In the genomic region with DNA sequence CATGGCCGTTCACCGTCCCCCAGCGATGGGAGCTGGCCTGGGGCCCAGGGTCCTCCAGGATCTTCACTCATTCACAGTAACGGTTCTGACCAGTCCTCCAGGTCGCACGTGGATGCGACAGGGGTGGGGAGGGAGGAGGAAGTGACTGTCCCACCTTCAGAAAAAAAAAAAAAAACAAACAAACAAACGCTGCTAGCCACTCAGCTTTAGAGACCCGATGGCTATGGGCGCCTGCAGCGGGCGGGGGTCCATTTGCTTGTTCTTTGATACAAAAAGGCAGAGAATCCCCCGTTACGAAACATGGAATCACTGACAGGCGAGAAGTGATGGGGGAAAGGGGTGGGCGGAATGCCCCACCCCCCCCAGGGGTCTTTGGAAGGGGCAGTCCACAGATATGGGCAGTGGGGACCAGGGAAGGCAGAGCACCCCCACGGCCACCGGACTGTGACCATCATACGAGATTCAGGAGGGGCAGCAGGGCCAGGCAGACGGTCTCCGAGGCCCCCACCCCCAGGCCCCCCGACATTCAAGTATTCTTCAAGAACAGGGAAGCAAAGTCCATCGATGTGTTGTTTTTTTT, we compare ENCODE assay signal across 20 cellular contexts. TPM values are rescaled to one million over a fixed set of nuclear protein-coding genes. Genes with fewer than 3 reads are reported as not detected.
DNase-seq lines count a peak whose midpoint lies in the region; ATAC-seq and TF ChIP-seq lines count a peak whose summit lies in the region.
"Had no signal": no experiment of that assay in that cellular context is flagged by ENCODE, and none has a peak within 500 bp of the region (broad histone marks: within the 10 kb centered on the region; RNA-seq: fewer than 3 reads in every experiment).

No MANE protein-coding gene starts in this region.

- no peaks in the 10 kb centered on the region for H3K9me2 ChIP-seq in OCI-LY1 (ENCODE audit: low read depth, low read length)

- no peak overlapping the region for H3K4me2 ChIP-seq in OCI-LY1 (ENCODE audit: low read length)

- peaks cover 3% of the 10 kb centered on the region for H3K9me3 Mint-ChIP-seq in activated CD4-positive, alpha-beta memory T cell treated with anti-CD3 and anti-CD28 coated beads for 36 hours
- peaks cover 3% of the 10 kb centered on the region for H3K9me3 Mint-ChIP-seq in activated CD4-positive, alpha-beta memory T cell treated with anti-CD3 and anti-CD28 coated beads, Interleukin-2, amount 10 ng/mL, durations not matched to agents 7 days and 5 days
- peaks cover 6% of the 10 kb centered on the region for H3K9me3 Mint-ChIP-seq in stimulated activated memory B cell treated with anti-CD40 and anti-IgM and Interleukin-4, amounts not matched to agents 10 μg/mL and 1 μg/mL and 100 μg/mL, for 72 hours

- CTCF ChIA-PET in activated CD4-positive, alpha-beta memory T cell treated with anti-CD3 and anti-CD28 coated beads for 36 hours (lab: Charles Lee) = interaction anchor here (0.8 kb wide), 1 partner anchor 140 kb away, joined by 3 read pairs; no protein-coding TSS in a partner anchor
- CTCF ChIA-PET in activated CD4-positive, alpha-beta memory T cell treated with anti-CD3 and anti-CD28 coated beads, Interleukin-2, amount 10 ng/mL, durations not matched to agents 7 days and 5 days (lab: Charles Lee) = no interaction called here

- no peak overlapping the region for H3K9ac ChIP-seq in OCI-LY1 (ENCODE audit: low read length)

- no peak for TF ChIP-seq EP300 in esophagus muscularis mucosa (IDR thresholded peaks at IDR 0.05)

- POLR2A ChIA-PET in activated CD4-positive, alpha-beta memory T cell treated with anti-CD3 and anti-CD28 coated beads for 36 hours (lab: Charles Lee) = interaction anchor here (0.7 kb wide), 1 partner anchor 378 kb away, joined by 4 read pairs; no protein-coding TSS in a partner anchor
- POLR2A ChIA-PET in activated CD4-positive, alpha-beta memory T cell treated with anti-CD3 and anti-CD28 coated beads, Interleukin-2, amount 10 ng/mL, durations not matched to agents 7 days and 5 days (lab: Charles Lee) = interaction anchor here (1.4 to 3.9 kb wide), 3 partner anchors 11 to 50 kb away, joined by 3 to 20 read pairs (median 5); a partner anchor contains a TSS

- no peaks in the 10 kb centered on the region for H3K27me3 ChIP-seq in OCI-LY1 (ENCODE audit: insufficient read depth, low read length)
- no peaks in the 10 kb centered on the region for H3K27me3 ChIP-seq in esophagus muscularis mucosa
- H3K27me3 ChIP-seq: brain microvascular endothelial cell, transverse colon had no signal

- H3K36me3 Mint-ChIP-seq in activated CD4-positive, alpha-beta memory T cell treated with anti-CD3 and anti-CD28 coated beads for 36 hours = peaks cover 21% of the 10 kb centered on the region
- peaks cover 24% of the 10 kb centered on the region for H3K36me3 Mint-ChIP-seq in activated CD4-positive, alpha-beta memory T cell treated with anti-CD3 and anti-CD28 coated beads, Interleukin-2, amount 10 ng/mL, durations not matched to agents 7 days and 5 days (ENCODE audit: low read depth)
- peaks cover 36% of the 10 kb centered on the region for H3K36me3 Mint-ChIP-seq in stimulated activated memory B cell treated with anti-CD40 and anti-IgM and Interleukin-4, amounts not matched to agents 10 μg/mL and 1 μg/mL and 100 μg/mL, for 72 hours

- no peaks in the 10 kb centered on the region for H3K79me2 ChIP-seq in OCI-LY1 (ENCODE audit: insufficient read depth, low read length)

- H3K9me3 ChIP-seq in OCI-LY1 (ENCODE audit: low read length) = no peaks in the 10 kb centered on the region
- H3K9me3 ChIP-seq in esophagus muscularis mucosa = peaks cover 0 to 12% (median 8%) of the 10 kb centered on the region in 4 donors
- H3K9me3 ChIP-seq: HAP-1 had no signal

- peaks cover 22% of the 10 kb centered on the region for H3K4me1 Mint-ChIP-seq in activated CD4-positive, alpha-beta memory T cell treated with anti-CD3 and anti-CD28 coated beads for 36 hours (ENCODE audit: low read depth)
- peaks cover 32% of the 10 kb centered on the region for H3K4me1 Mint-ChIP-seq in activated CD4-positive, alpha-beta memory T cell treated with anti-CD3 and anti-CD28 coated beads, Interleukin-2, amount 10 ng/mL, durations not matched to agents 7 days and 5 days
- peaks cover 63% of the 10 kb centered on the region for H3K4me1 Mint-ChIP-seq in stimulated activated memory B cell treated with anti-CD40 and anti-IgM and Interleukin-4, amounts not matched to agents 10 μg/mL and 1 μg/mL and 100 μg/mL, for 72 hours

- TF ChIP-seq CTCF in OCI-LY1 (IDR thresholded peaks at IDR 0.05; ENCODE audit: low read length) (no peak), esophagus muscularis mucosa (IDR thresholded peaks at IDR 0.05) (no peak)

- peak overlapping the region; percentile 43 for H3K27ac ChIP-seq in OCI-LY1 (ENCODE audit: low read depth, low read length, poor library complexity, severe bottlenecking)
- peak overlapping the region; percentile 20 to 100 (median 67) for H3K27ac ChIP-seq in esophagus muscularis mucosa (replicated peaks in 1 of 4)
- H3K27ac ChIP-seq: brain microvascular endothelial cell had no signal

- intact Hi-C loops in activated CD4-positive, alpha-beta memory T cell treated with anti-CD3 and anti-CD28 coated beads for 36 hours (cut with micrococcal nuclease) = loop anchor here (10.0 kb wide), 1 partner anchor 237 kb away; no protein-coding TSS in a partner anchor
- intact Hi-C loops in esophagus muscularis mucosa (cut with DNase I) = no loop called here

- no peaks in the 10 kb centered on the region for H4K20me1 ChIP-seq in OCI-LY1 (ENCODE audit: insufficient read depth, low read length)

- H3K36me3 ChIP-seq in OCI-LY1 (ENCODE audit: insufficient read depth, low read length) = peaks cover 40% of the 10 kb centered on the region
- H3K36me3 ChIP-seq in esophagus muscularis mucosa = peaks cover 32 to 48% (median 46%) of the 10 kb centered on the region in 4 donors

- no peak overlapping the region for H2AFZ ChIP-seq in OCI-LY1 (ENCODE audit: low read length)

- H3K27me3 Mint-ChIP-seq in activated CD4-positive, alpha-beta memory T cell treated with anti-CD3 and anti-CD28 coated beads for 36 hours = no peaks in the 10 kb centered on the region
- H3K27me3 Mint-ChIP-seq in activated CD4-positive, alpha-beta memory T cell treated with anti-CD3 and anti-CD28 coated beads, Interleukin-2, amount 10 ng/mL, durations not matched to agents 7 days and 5 days = no peaks in the 10 kb centered on the region
- H3K27me3 Mint-ChIP-seq in stimulated activated memory B cell treated with anti-CD40 and anti-IgM and Interleukin-4, amounts not matched to agents 10 μg/mL and 1 μg/mL and 100 μg/mL, for 72 hours = no peaks in the 10 kb centered on the region

- no peak overlapping the region for H3K27ac Mint-ChIP-seq in activated CD4-positive, alpha-beta memory T cell treated with anti-CD3 and anti-CD28 coated beads for 36 hours
- H3K27ac Mint-ChIP-seq in activated CD4-positive, alpha-beta memory T cell treated with anti-CD3 and anti-CD28 coated beads, Interleukin-2, amount 10 ng/mL, durations not matched to agents 7 days and 5 days = no peak overlapping the region
- H3K27ac Mint-ChIP-seq in stimulated activated memory B cell treated with anti-CD40 and anti-IgM and Interleukin-4, amounts not matched to agents 10 μg/mL and 1 μg/mL and 100 μg/mL, for 72 hours = peak overlapping the region; percentile 22

- DNase-seq in activated CD4-positive, alpha-beta memory T cell treated with anti-CD3 and anti-CD28 coated beads for 36 hours = peak; percentile 7
- no peak for DNase-seq in activated CD4-positive, alpha-beta memory T cell treated with anti-CD3 and anti-CD28 coated beads, Interleukin-2, amount 10 ng/mL, durations not matched to agents 7 days and 5 days
- no peak for DNase-seq in esophagus muscularis mucosa (ENCODE audit: extremely low spot score)
- no peak for DNase-seq in A172 (ENCODE audit: low spot score)
- DNase-seq in cerebellum (ENCODE audit: low spot score) = no peak
- DNase-seq: 8988T; activated CD8-positive, alpha-beta memory T cell treated with anti-CD3 and anti-CD28 coated beads, Interleukin-2, amount 50 U/mL, for 48 hours; activated naive CD4-positive, alpha-beta T cell treated with anti-CD3 and anti-CD28 coated beads, Interleukin-2, amount 50 U/mL, for 16 hours; brain microvascular endothelial cell; hypothalamus; NCI-H2081; NCI-H526 treated with DMSO at 0.1 percent for 48 hours; stimulated activated CD4-positive, alpha-beta T cell treated with anti-CD3 and anti-CD28 coated beads, Interleukin-4, amount 100 ng/mL, for 24 hours; T-helper 1 cell; transverse colon had no signal

- ATAC-seq in stimulated activated memory B cell treated with anti-CD40 and anti-IgM and Interleukin-4, amounts not matched to agents 10 μg/mL and 1 μg/mL and 100 μg/mL, for 72 hours = no peak
- ATAC-seq in GM21786 (IDR thresholded peaks at IDR 0.05; ENCODE audit: unreplicated experiment) = no peak
- ATAC-seq: right cardiac atrium had no signal

- H3K4me1 ChIP-seq in OCI-LY1 (ENCODE audit: insufficient read depth, low read length, severe bottlenecking) = peaks cover 39% of the 10 kb centered on the region
- peaks cover 42 to 75% (median 69%) of the 10 kb centered on the region in 4 donors for H3K4me1 ChIP-seq in esophagus muscularis mucosa

- no peak overlapping the region for H3K4me3 Mint-ChIP-seq in activated CD4-positive, alpha-beta memory T cell treated with anti-CD3 and anti-CD28 coated beads for 36 hours
- H3K4me3 Mint-ChIP-seq in activated CD4-positive, alpha-beta memory T cell treated with anti-CD3 and anti-CD28 coated beads, Interleukin-2, amount 10 ng/mL, durations not matched to agents 7 days and 5 days = no peak overlapping the region
- H3K4me3 Mint-ChIP-seq in stimulated activated memory B cell treated with anti-CD40 and anti-IgM and Interleukin-4, amounts not matched to agents 10 μg/mL and 1 μg/mL and 100 μg/mL, for 72 hours = no peak overlapping the region

- 0 out of 2 replicates have a peak, but pooled peaks cover 5% of the 10 kb centered on the region for H3F3A ChIP-seq in OCI-LY1 (ENCODE audit: insufficient read depth, low read length)

- TF ChIP-seq POLR2A in esophagus muscularis mucosa (IDR thresholded peaks at IDR 0.05; ENCODE audit: low read depth) = no peak

- WGBS in esophagus muscularis mucosa = 71% methylated on average over 21 of the region's 23 CpGs

- H3K4me3 ChIP-seq in OCI-LY1 (ENCODE audit: low read depth, low read length, poor library complexity, severe bottlenecking) (no peak overlapping the region), esophagus muscularis mucosa (no peak overlapping the region)
- H3K4me3 ChIP-seq: HAP-1, transverse colon had no signal

RNA-seq across cellular contexts. Expression of a gene that starts 13.3 kb away (rescaled TPM):
- 100 to 1,000 TPM; 143 to 157 TPM for total RNA-seq in activated CD4-positive, alpha-beta memory T cell treated with anti-CD3 and anti-CD28 coated beads for 36 hours
- 100 to 1,000 TPM; 239 to 253 TPM for total RNA-seq in activated CD4-positive, alpha-beta memory T cell treated with anti-CD3 and anti-CD28 coated beads, Interleukin-2, amount 10 ng/mL, durations not matched to agents 7 days and 5 days
- total RNA-seq in esophagus muscularis mucosa (100 to 1,000 TPM; 113 to 267 (median 193) TPM), cerebellum (19.7 TPM)
- total RNA-seq in A172 (2014; rRNA removed; shearing (Covaris generic)) = 40.4 and 53.8 TPM in 2 replicates

RNA-seq across cellular contexts. Expression of a gene that starts 22.3 kb away (rescaled TPM):
- total RNA-seq in activated CD4-positive, alpha-beta memory T cell treated with anti-CD3 and anti-CD28 coated beads for 36 hours = 10 to 100 TPM; 37.3 to 42.9 TPM
- total RNA-seq in activated CD4-positive, alpha-beta memory T cell treated with anti-CD3 and anti-CD28 coated beads, Interleukin-2, amount 10 ng/mL, durations not matched to agents 7 days and 5 days = 10 to 100 TPM; 55.4 to 57.1 TPM
- total RNA-seq in esophagus muscularis mucosa = 100 to 1,000 TPM in 1 of 4 donors, 10 to 100 TPM in 3; 52.8 to 137 (median 77.1) TPM
- 54.7 and 60.4 TPM in 2 replicates for total RNA-seq in A172 (2014; rRNA removed; shearing (Covaris generic))
- 48.9 TPM for total RNA-seq in cerebellum

RNA-seq across cellular contexts. Expression of a gene that starts 58.4 kb away (rescaled TPM):
- total RNA-seq in activated CD4-positive, alpha-beta memory T cell treated with anti-CD3 and anti-CD28 coated beads for 36 hours = 100 to 1,000 TPM; 117 to 122 TPM
- 100 to 1,000 TPM; 242 to 251 TPM for total RNA-seq in activated CD4-positive, alpha-beta memory T cell treated with anti-CD3 and anti-CD28 coated beads, Interleukin-2, amount 10 ng/mL, durations not matched to agents 7 days and 5 days
- total RNA-seq in esophagus muscularis mucosa = 10 to 100 TPM; 43.6 to 85.2 (median 56.3) TPM
- total RNA-seq in A172 (2014; rRNA removed; shearing (Covaris generic)) = 17.4 and 21.5 TPM in 2 replicates
- 14.8 TPM for total RNA-seq in cerebellum

RNA-seq across cellular contexts. Expression of a gene that starts 58.9 kb away (rescaled TPM):
- 10 to 100 TPM; 14.2 to 16.4 TPM for total RNA-seq in activated CD4-positive, alpha-beta memory T cell treated with anti-CD3 and anti-CD28 coated beads for 36 hours
- 10 to 100 TPM; 10.3 to 10.5 TPM for total RNA-seq in activated CD4-positive, alpha-beta memory T cell treated with anti-CD3 and anti-CD28 coated beads, Interleukin-2, amount 10 ng/mL, durations not matched to agents 7 days and 5 days
- total RNA-seq in esophagus muscularis mucosa (1 to 10 TPM; 1.9 to 6.0 (median 3.9) TPM), cerebellum (4.4 TPM)
- 2.7 and 2.8 TPM in 2 replicates for total RNA-seq in A172 (2014; rRNA removed; shearing (Covaris generic))
